In genomic region chr2:187971893-187972292, GRCh38 we compare ENCODE assay signal across 32 cellular contexts.
A peak's percentile ranks its signal among the peaks of the same experiment; 100 is the strongest.
DNase-seq lines count a peak whose midpoint lies in the region; ATAC-seq, FAIRE-seq and TF ChIP-seq lines count a peak whose summit lies in the region.
"Had no signal": no experiment of that assay in that cellular context is flagged by ENCODE, and none has a peak within 500 bp of the region (broad histone marks: within the 10 kb centered on the region; RNA-seq: fewer than 3 reads in every experiment).

No MANE protein-coding gene starts in this region.

- peaks cover 0 to 2% (median 0%) of the 10 kb centered on the region in 3 experiments; a peak in 1 of 7 replicates for H3K36me3 Mint-ChIP-seq in H9 (ENCODE audit: insufficient read depth in 1 of 3, low read depth in 3 of 3)
- H3K36me3 Mint-ChIP-seq in activated naive CD8-positive, alpha-beta T cell treated with anti-CD3 and anti-CD28 coated beads, Interleukin-2, amount 50 U/mL, for 24 hours (ENCODE audit: low read depth): no peaks in the 10 kb centered on the region
- H3K36me3 Mint-ChIP-seq: activated CD4-positive, alpha-beta memory T cell treated with anti-CD3 and anti-CD28 coated beads for 36 hours; CD8-positive, alpha-beta memory T cell; mesothelial cell of epicardium had no signal

- no peak for FAIRE-seq in H1 (lab: Jason Lieb, UNC)
- no peak for FAIRE-seq in H54 (lab: Jason Lieb, UNC)
- FAIRE-seq: A549, HTR-8/SVneo, kidney had no signal

- no peak for TF ChIP-seq EP300 in H1 (IDR thresholded peaks at IDR 0.05; ENCODE audit: borderline replicate concordance in 1 of 2, low read depth in 2 of 2, low read length in 2 of 2)

- H3K4me3 ChIP-seq in H1 (ENCODE audit: extremely low read depth in 1 of 4, insufficient read depth in 2 of 4, low read depth in 3 of 4, low read length in 4 of 4): no peak overlapping the region
- H3K4me3 ChIP-seq: A549, heart left ventricle, smooth muscle cell, thoracic aorta had no signal

- H3K9me3 ChIP-seq in H9 (ENCODE audit: control insufficient read depth, low read depth, low read length): no peaks in the 10 kb centered on the region
- no peaks in the 10 kb centered on the region for H3K9me3 ChIP-seq in H1 (ENCODE audit: insufficient read depth in 2 of 2, low read depth in 1 of 2, low read length in 1 of 2)
- H3K9me3 ChIP-seq: A549, heart left ventricle, thoracic aorta had no signal

- H3T11ph ChIP-seq in H9 (ENCODE audit: low read length): no peak overlapping the region

- no peak overlapping the region for H3K56ac ChIP-seq in H9 (ENCODE audit: insufficient read length, low read depth, low read length)
- H3K56ac ChIP-seq in H1 (replicated peaks; ENCODE audit: insufficient read length, low read depth, low read length): no peak overlapping the region

- no peaks in the 10 kb centered on the region for H3K23me2 ChIP-seq in H9 (ENCODE audit: insufficient read length, low read depth, low read length, poor library complexity, severe bottlenecking)
- no peaks in the 10 kb centered on the region for H3K23me2 ChIP-seq in H1 (ENCODE audit: low read depth, low read length)

- H3K27ac Mint-ChIP-seq in H9: peak overlapping the region in 1 of 3 experiments; percentile 56; a peak in 1 of 7 replicates
- no peak overlapping the region for H3K27ac Mint-ChIP-seq in activated naive CD8-positive, alpha-beta T cell treated with anti-CD3 and anti-CD28 coated beads, Interleukin-2, amount 50 U/mL, for 24 hours
- H3K27ac Mint-ChIP-seq: activated CD4-positive, alpha-beta memory T cell treated with anti-CD3 and anti-CD28 coated beads for 36 hours; activated T-cell treated with anti-CD3 and anti-CD28 coated beads, Interleukin-2, amount 50 U/mL, for 72 hours; CD8-positive, alpha-beta memory T cell; effector memory CD8-positive, alpha-beta T cell; mesothelial cell of epicardium; stimulated activated naive CD8-positive, alpha-beta T cell treated with anti-CD3 and anti-CD28 coated beads, Interleukin-15, Interleukin-2, amounts not matched to agents 100 ng/mL and 50 ng/mL, for 24 hours had no signal

- H2BK120ac ChIP-seq in H9 (ENCODE audit: low read depth, low read length, poor library complexity, severe bottlenecking): no peak overlapping the region
- no peak overlapping the region for H2BK120ac ChIP-seq in H1 (replicated peaks; ENCODE audit: low read depth, low read length)

- H3K4me1 ChIP-seq in H9 (ENCODE audit: insufficient read depth, low read length) (peaks cover 2% of the 10 kb centered on the region; the same call in 1 of the 2 replicates), H1 (replicated peaks in 1 of 4; ENCODE audit: control insufficient read depth in 3 of 4, insufficient read depth in 4 of 4, low read length in 3 of 4) (peaks cover 0 to 5% (median 2%) of the 10 kb centered on the region in 4 experiments; a peak in 2 of 7 replicates)
- H3K4me1 ChIP-seq: A549, heart left ventricle had no signal

- H3K4me2 ChIP-seq in H9 (ENCODE audit: insufficient read depth, insufficient read length, low read length) (no peak overlapping the region), H1 (ENCODE audit: insufficient read depth in 1 of 2, low read depth in 2 of 2, low read length in 2 of 2) (no peak overlapping the region)
- H3K4me2 ChIP-seq: A549, smooth muscle cell had no signal

- no peak overlapping the region for H2AK5ac ChIP-seq in H9 (ENCODE audit: insufficient read length, low read length)
- no peak overlapping the region for H2AK5ac ChIP-seq in H1 (ENCODE audit: low read depth, low read length)

- no peaks in the 10 kb centered on the region for H3K79me1 ChIP-seq in H9 (ENCODE audit: insufficient read depth, low read depth, low read length, poor library complexity, severe bottlenecking)
- H3K79me1 ChIP-seq in H1 (ENCODE audit: low read depth, low read length): no peaks in the 10 kb centered on the region

- no peaks in the 10 kb centered on the region for H3K79me2 ChIP-seq in H9 (ENCODE audit: insufficient read depth, low read length)
- H3K79me2 ChIP-seq in H1 (ENCODE audit: control insufficient read depth in 1 of 2, insufficient read depth in 2 of 2, low read length in 2 of 2): no peaks in the 10 kb centered on the region

- no peaks in the 10 kb centered on the region for H3K27me3 Mint-ChIP-seq in H9 (ENCODE audit: low read depth)
- no peaks in the 10 kb centered on the region for H3K27me3 Mint-ChIP-seq in activated naive CD8-positive, alpha-beta T cell treated with anti-CD3 and anti-CD28 coated beads, Interleukin-2, amount 50 U/mL, for 24 hours
- H3K27me3 Mint-ChIP-seq: activated CD4-positive, alpha-beta memory T cell treated with anti-CD3 and anti-CD28 coated beads for 36 hours; CD8-positive, alpha-beta memory T cell; effector memory CD8-positive, alpha-beta T cell; stimulated activated naive CD8-positive, alpha-beta T cell treated with anti-CD3 and anti-CD28 coated beads, Interleukin-15, Interleukin-2, amounts not matched to agents 100 ng/mL and 50 ng/mL, for 24 hours had no signal

- no peak overlapping the region for H3K18ac ChIP-seq in H9 (ENCODE audit: insufficient read length, low read depth, low read length)
- no peak overlapping the region for H3K18ac ChIP-seq in H1 (ENCODE audit: extremely low read depth, low read length)

- TF ChIP-seq POLR2A in H1 (IDR thresholded peaks at IDR 0.05; ENCODE audit: control extremely low read depth in 1 of 2, low read depth in 2 of 2, low read length in 2 of 2) (no peak), H54 (IDR thresholded peaks at IDR 0.05; ENCODE audit: low read depth, low read length) (no peak)

- H4K8ac ChIP-seq in H9 (replicated peaks; ENCODE audit: insufficient read length, low read depth, low read length) (no peak overlapping the region), H1 (ENCODE audit: extremely low read depth, insufficient read depth, low read length) (no peak overlapping the region)

- no peak overlapping the region for H3K4ac ChIP-seq in H9 (ENCODE audit: low read depth, low read length)
- no peak overlapping the region for H3K4ac ChIP-seq in H1 (replicated peaks; ENCODE audit: insufficient read length, low read depth, low read length)

- no peak overlapping the region for H2AFZ ChIP-seq in H9 (ENCODE audit: low read length)
- no peak overlapping the region for H2AFZ ChIP-seq in H1 (ENCODE audit: low read length)

- no peaks in the 10 kb centered on the region for H3K36me3 ChIP-seq in H1 (ENCODE audit: control insufficient read depth in 2 of 4, insufficient read depth in 4 of 4, low read length in 3 of 4)
- H3K36me3 ChIP-seq: heart left ventricle, thoracic aorta had no signal

- peaks cover 0 to 3% of the 10 kb centered on the region in 2 experiments; a peak in 1 of 5 replicates for H3K9me3 Mint-ChIP-seq in H9
- no peaks in the 10 kb centered on the region for H3K9me3 Mint-ChIP-seq in activated naive CD8-positive, alpha-beta T cell treated with anti-CD3 and anti-CD28 coated beads, Interleukin-2, amount 50 U/mL, for 24 hours
- H3K9me3 Mint-ChIP-seq: activated CD4-positive, alpha-beta memory T cell treated with anti-CD3 and anti-CD28 coated beads for 36 hours; stimulated activated naive CD8-positive, alpha-beta T cell treated with anti-CD3 and anti-CD28 coated beads, Interleukin-15, Interleukin-2, amounts not matched to agents 100 ng/mL and 50 ng/mL, for 24 hours had no signal

- H4K20me1 ChIP-seq in H9 (ENCODE audit: control insufficient read depth, insufficient read depth, insufficient read length) (no peaks in the 10 kb centered on the region), H1 (replicated peaks in 1 of 2; ENCODE audit: control insufficient read depth in 1 of 2, insufficient read depth in 2 of 2, low read length in 2 of 2) (no peaks in the 10 kb centered on the region)

- H2BK12ac ChIP-seq in H9 (ENCODE audit: insufficient read length, low read depth, low read length): no peak overlapping the region
- H2BK12ac ChIP-seq in H1 (ENCODE audit: low read depth, low read length): no peak overlapping the region

- TF ChIP-seq RAD21 in H1 (IDR thresholded peaks at IDR 0.05 in 1 of 2, conservative IDR thresholded peaks at IDR 0.05 in 1 of 2; ENCODE audit: low read depth in 2 of 2, low read length in 2 of 2): peak; percentile 68 to 74

- no peak for ATAC-seq in HG02840 (IDR thresholded peaks at IDR 0.05; ENCODE audit: low FRiP score, unreplicated experiment)
- no peak for ATAC-seq in activated naive CD8-positive, alpha-beta T cell treated with anti-CD3 and anti-CD28 coated beads, Interleukin-2, amount 50 U/mL, for 24 hours
- no peak for ATAC-seq in GM19397 (IDR thresholded peaks at IDR 0.05; ENCODE audit: unreplicated experiment)
- ATAC-seq: A549; activated T-cell treated with anti-CD3 and anti-CD28 coated beads, Interleukin-2, amount 50 U/mL, for 72 hours; effector memory CD8-positive, alpha-beta T cell; esophagus mucosa; heart left ventricle; right cardiac atrium; Right ventricle myocardium inferior had no signal

- no CpG with 5 or more reads among the region's 1 CpG for WGBS in H9 (ENCODE audit: extremely low coverage, insufficient read length, low lambda C conversion rate)
- 61% methylated on average over 1 of the region's 1 CpG; no CpG with 5 or more reads in 1 of the 2 experiments for WGBS in H1 (ENCODE audit: extremely low coverage in 1 of 2, insufficient coverage in 1 of 2, insufficient read length in 1 of 2, insufficient replicate concordance in 2 of 2, low coverage in 1 of 2, low lambda C conversion rate in 2 of 2, missing lambda C conversion rate in 1 of 2), 2 experiments

- peaks cover 21 to 31% of the 10 kb centered on the region in 2 experiments for H3K4me1 Mint-ChIP-seq in H9
- no peaks in the 10 kb centered on the region for H3K4me1 Mint-ChIP-seq in activated naive CD8-positive, alpha-beta T cell treated with anti-CD3 and anti-CD28 coated beads, Interleukin-2, amount 50 U/mL, for 24 hours
- H3K4me1 Mint-ChIP-seq: CD8-positive, alpha-beta memory T cell had no signal

- no peak overlapping the region for H2BK5ac ChIP-seq in H9 (ENCODE audit: insufficient read length, low read length)
- no peak overlapping the region for H2BK5ac ChIP-seq in H1 (ENCODE audit: low read depth, low read length)

- no peak overlapping the region for H3K27ac ChIP-seq in H9 (ENCODE audit: insufficient read length, low read depth, low read length)
- H3K27ac ChIP-seq in H1 (ENCODE audit: low read depth, low read length): no peak overlapping the region
- H3K27ac ChIP-seq: A549, heart left ventricle, thoracic aorta had no signal

- H2BK20ac ChIP-seq in H9 (ENCODE audit: low read depth, low read length, poor library complexity, severe bottlenecking) (no peak overlapping the region), H1 (ENCODE audit: low read length) (no peak overlapping the region)

- no peaks in the 10 kb centered on the region for H3K27me3 ChIP-seq in H9 (ENCODE audit: insufficient read depth, low read length)
- H3K27me3 ChIP-seq in H1 (replicated peaks in 1 of 4; ENCODE audit: control insufficient read depth in 3 of 4, extremely low read depth in 1 of 4, insufficient read depth in 3 of 4, low read length in 3 of 4): no peaks in the 10 kb centered on the region
- H3K27me3 ChIP-seq: heart left ventricle had no signal

- TF ChIP-seq CTCF in H9 (conservative IDR thresholded peaks at IDR 0.05): peak; percentile 67
- peak; percentile 11 to 36 (median 31); a peak in 3 of 4 replicates for TF ChIP-seq CTCF in H1 (IDR thresholded peaks at IDR 0.05; ENCODE audit: control extremely low read depth in 1 of 3, insufficient read depth in 1 of 3, low read depth in 1 of 3, low read length in 3 of 3)

- H3K14ac ChIP-seq in H9 (ENCODE audit: insufficient read depth, low read length) (no peak overlapping the region), H1 (ENCODE audit: insufficient read length) (no peak overlapping the region)

- H4K91ac ChIP-seq in H9 (ENCODE audit: insufficient read length, low read depth, low read length) (no peak overlapping the region), H1 (replicated peaks; ENCODE audit: insufficient read length, low read length) (no peak overlapping the region)

- no peak overlapping the region for H3K4me3 Mint-ChIP-seq in H9
- H3K4me3 Mint-ChIP-seq in activated naive CD8-positive, alpha-beta T cell treated with anti-CD3 and anti-CD28 coated beads, Interleukin-2, amount 50 U/mL, for 24 hours: no peak overlapping the region
- H3K4me3 Mint-ChIP-seq: activated CD4-positive, alpha-beta memory T cell treated with anti-CD3 and anti-CD28 coated beads for 36 hours; activated T-cell treated with anti-CD3 and anti-CD28 coated beads, Interleukin-2, amount 50 U/mL, for 72 hours; CD8-positive, alpha-beta memory T cell; effector memory CD8-positive, alpha-beta T cell; mesothelial cell of epicardium; stimulated activated naive CD8-positive, alpha-beta T cell treated with anti-CD3 and anti-CD28 coated beads, Interleukin-15, Interleukin-2, amounts not matched to agents 100 ng/mL and 50 ng/mL, for 24 hours had no signal

- H4K5ac ChIP-seq in H9 (ENCODE audit: insufficient read length, low read depth, low read length): no peak overlapping the region
- H4K5ac ChIP-seq in H1 (ENCODE audit: insufficient read length, low read depth, low read length): no peak overlapping the region

- POLR2A ChIA-PET in H1 (lab: Charles Lee; ENCODE audit: partially characterized antibody): no interaction called here

- H2BK15ac ChIP-seq in H9 (ENCODE audit: low read depth, low read length) (no peak overlapping the region), H1 (ENCODE audit: low read length) (no peak overlapping the region)

- peak; percentile 9 for DNase-seq in A172 (ENCODE audit: low spot score)
- no peak for DNase-seq in H9
- DNase-seq in NCI-H69 (lab: John Stamatoyannopoulos, UW): peak; percentile 3
- no peak for DNase-seq in H1 (ENCODE audit: low read depth in 1 of 2, low spot score in 2 of 2)
- no peak for DNase-seq in activated naive CD8-positive, alpha-beta T cell treated with anti-CD3 and anti-CD28 coated beads, Interleukin-2, amount 50 U/mL, for 24 hours
- no peak for DNase-seq in H54 (ENCODE audit: insufficient read length, low spot score)
- DNase-seq: activated CD4-positive, alpha-beta memory T cell treated with anti-CD3 and anti-CD28 coated beads for 36 hours; activated CD4-positive, CD25-positive, alpha-beta regulatory T cell treated with anti-CD3 and anti-CD28 coated beads, Interleukin-2, amount 50 U/mL, for 72 hours; activated naive CD4-positive, alpha-beta T cell; activated T-cell treated with anti-CD3 and anti-CD28 coated beads, Interleukin-2, amount 50 U/mL, for 72 hours; caudate nucleus; CD8-positive, alpha-beta memory T cell; effector memory CD8-positive, alpha-beta T cell; foreskin fibroblast; heart left ventricle; kidney; NCI-H1436; NCI-H2081 treated with DMSO at 0.1 percent for 48 hours; NCI-H226; NCI-H748 treated with DMSO at 0.1 percent for 48 hours; right cardiac atrium; stimulated activated CD4-positive, alpha-beta T cell treated with anti-CD3 and anti-CD28 coated beads, Interleukin-1b, Interleukin-23, amount 100 ng/mL, for 48 hours had no signal

- H3K23ac ChIP-seq in H9 (ENCODE audit: insufficient read length, low read depth, low read length): no peak overlapping the region
- H3K23ac ChIP-seq in H1 (ENCODE audit: insufficient read length): no peak overlapping the region

- H3K9ac ChIP-seq in H9 (ENCODE audit: extremely low read depth, insufficient read length, low read length): no peak overlapping the region
- H3K9ac ChIP-seq in H1 (replicated peaks in 1 of 4; ENCODE audit: extremely low read depth in 1 of 4, low read depth in 3 of 4, low read length in 3 of 4): no peak overlapping the region

- CTCF ChIA-PET in H1 (lab: Charles Lee; ENCODE audit: partially characterized antibody): interaction anchor here (0.7 to 1.5 kb wide), 10 partner anchors 9 to 570 kb away, joined by 3 to 9 read pairs (median 3); no protein-coding TSS in a partner anchor

Comparison
In these comparisons a context has a peak if more than half of its experiments do, and no peak if none do; other contexts are left out.
1. DNase-seq: peak in A172 (single experiment) and NCI-H69 (single experiment); none in H9 (single experiment), H1 (0 of 2), activated naive CD8-positive, alpha-beta T cell treated with anti-CD3 and anti-CD28 coated beads, Interleukin-2, amount 50 U/mL, for 24 hours (single experiment) and H54 (single experiment).